1 cellular context compared by ENCODE assay signal in the genomic region with DNA sequence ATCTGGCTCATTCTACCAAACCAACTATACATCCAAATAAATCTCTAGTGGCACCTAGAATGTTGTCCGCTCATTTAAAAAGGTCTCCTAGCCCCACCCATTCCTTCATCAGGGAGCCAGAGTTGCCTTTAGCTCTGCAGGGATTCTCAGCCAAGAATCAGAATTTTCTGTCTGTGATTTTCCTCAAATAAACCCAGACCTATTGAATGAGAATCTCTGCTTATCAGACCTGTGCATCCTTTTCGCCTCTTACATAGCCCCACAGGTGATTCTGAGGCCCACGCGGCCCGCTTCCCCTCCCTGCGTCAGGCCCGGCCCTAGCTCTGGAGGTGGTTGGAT.
TF ChIP-seq lines count a peak whose summit lies in the region.

No MANE protein-coding gene starts in this region.

TF ChIP-seq in WTC11, 78 proteins besides CTCF, POLR2A, EP300 and RAD21 (continued from another document):
- TF ChIP-seq USF1 (CRISPR knock-in tag; IDR thresholded peaks at IDR 0.05) = no peak
- no peak for TF ChIP-seq TP53 (CRISPR knock-in tag; IDR thresholded peaks at IDR 0.05)
- TF ChIP-seq NFE2L1 (CRISPR knock-in tag; IDR thresholded peaks at IDR 0.05) = no peak
- TF ChIP-seq RELA (CRISPR knock-in tag; IDR thresholded peaks at IDR 0.05; ENCODE audit: borderline replicate concordance) = no peak
- no peak for TF ChIP-seq SP1 (CRISPR knock-in tag; conservative IDR thresholded peaks at IDR 0.05)
- TF ChIP-seq, protein P1, sequence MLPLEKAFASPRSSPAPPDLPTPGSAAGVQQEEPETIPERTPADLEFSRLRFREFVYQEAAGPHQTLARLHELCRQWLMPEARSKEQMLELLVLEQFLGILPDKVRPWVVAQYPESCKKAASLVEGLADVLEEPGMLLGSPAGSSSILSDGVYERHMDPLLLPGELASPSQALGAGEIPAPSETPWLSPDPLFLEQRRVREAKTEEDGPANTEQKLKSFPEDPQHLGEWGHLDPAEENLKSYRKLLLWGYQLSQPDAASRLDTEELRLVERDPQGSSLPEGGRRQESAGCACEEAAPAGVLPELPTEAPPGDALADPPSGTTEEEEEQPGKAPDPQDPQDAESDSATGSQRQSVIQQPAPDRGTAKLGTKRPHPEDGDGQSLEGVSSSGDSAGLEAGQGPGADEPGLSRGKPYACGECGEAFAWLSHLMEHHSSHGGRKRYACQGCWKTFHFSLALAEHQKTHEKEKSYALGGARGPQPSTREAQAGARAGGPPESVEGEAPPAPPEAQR (CRISPR knock-in tag; IDR thresholded peaks at IDR 0.05) = no peak
- TF ChIP-seq, protein P2, sequence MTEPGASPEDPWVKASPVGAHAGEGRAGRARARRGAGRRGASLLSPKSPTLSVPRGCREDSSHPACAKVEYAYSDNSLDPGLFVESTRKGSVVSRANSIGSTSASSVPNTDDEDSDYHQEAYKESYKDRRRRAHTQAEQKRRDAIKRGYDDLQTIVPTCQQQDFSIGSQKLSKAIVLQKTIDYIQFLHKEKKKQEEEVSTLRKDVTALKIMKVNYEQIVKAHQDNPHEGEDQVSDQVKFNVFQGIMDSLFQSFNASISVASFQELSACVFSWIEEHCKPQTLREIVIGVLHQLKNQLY (CRISPR knock-in tag; IDR thresholded peaks at IDR 0.05) = no peak
- TF ChIP-seq NR2C2 (CRISPR knock-in tag; IDR thresholded peaks at IDR 0.05) = no peak
- no peak for TF ChIP-seq FOXP1 (CRISPR knock-in tag; IDR thresholded peaks at IDR 0.05; ENCODE audit: borderline replicate concordance)
- TF ChIP-seq, protein P3, sequence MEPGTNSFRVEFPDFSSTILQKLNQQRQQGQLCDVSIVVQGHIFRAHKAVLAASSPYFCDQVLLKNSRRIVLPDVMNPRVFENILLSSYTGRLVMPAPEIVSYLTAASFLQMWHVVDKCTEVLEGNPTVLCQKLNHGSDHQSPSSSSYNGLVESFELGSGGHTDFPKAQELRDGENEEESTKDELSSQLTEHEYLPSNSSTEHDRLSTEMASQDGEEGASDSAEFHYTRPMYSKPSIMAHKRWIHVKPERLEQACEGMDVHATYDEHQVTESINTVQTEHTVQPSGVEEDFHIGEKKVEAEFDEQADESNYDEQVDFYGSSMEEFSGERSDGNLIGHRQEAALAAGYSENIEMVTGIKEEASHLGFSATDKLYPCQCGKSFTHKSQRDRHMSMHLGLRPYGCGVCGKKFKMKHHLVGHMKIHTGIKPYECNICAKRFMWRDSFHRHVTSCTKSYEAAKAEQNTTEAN (CRISPR knock-in tag; IDR thresholded peaks at IDR 0.05) = no peak
- no peak for TF ChIP-seq ZNF121 (CRISPR knock-in tag; IDR thresholded peaks at IDR 0.05)
- TF ChIP-seq CREM (CRISPR knock-in tag; IDR thresholded peaks at IDR 0.05) = no peak
TF ChIP-seq in WTC11: peak in this region for 0.
